Comparison of ENCODE assay signal across 24 cellular contexts in genomic region chr11:83409476-83409875, GRCh38.
DNase-seq lines count a peak whose midpoint lies in the region; ATAC-seq, FAIRE-seq and TF ChIP-seq lines count a peak whose summit lies in the region.
"Had no signal": no experiment of that assay in that cellular context is flagged by ENCODE, and none has a peak within 500 bp of the region (broad histone marks: within the 10 kb centered on the region; RNA-seq: fewer than 3 reads in every experiment).

No MANE protein-coding gene starts in this region.

- H3K36me3 ChIP-seq in left ventricle myocardium inferior, result no peaks in the 10 kb centered on the region
- H3K36me3 ChIP-seq in heart left ventricle, result no peaks in the 10 kb centered on the region
- H3K36me3 ChIP-seq in pancreas, result no peaks in the 10 kb centered on the region
- no peaks in the 10 kb centered on the region for H3K36me3 ChIP-seq in Peyer's patch
- H3K36me3 ChIP-seq: BE2C, SJCRH30 had no signal

- DNase-seq in left ventricle myocardium inferior (no peak), heart left ventricle (no peak), NCI-H510A (lab: John Stamatoyannopoulos, UW) (peak; percentile 3), pancreas (peak in 1 of 6 donors; percentile 23), left colon (no peak), Peyer's patch (no peak)
- no peak for DNase-seq in stimulated activated effector memory CD8-positive, alpha-beta T cell treated with anti-CD3 and anti-CD28 coated beads, Interleukin-12 subunit alpha, Interleukin-12 subunit beta, amount 100 ng/mL, for 72 hours (ENCODE audit: low spot score in 2 of 2)
- DNase-seq: BE2C, Calu3, MM.1S, NCI-H1417 treated with DMSO at 0.1 percent for 48 hours, NCI-H1694 treated with DMSO at 0.1 percent for 48 hours, NCI-H2081 treated with DMSO at 0.1 percent for 48 hours, NCI-H526 treated with DMSO at 0.1 percent for 48 hours, OCI-M1, SJCRH30 had no signal

- no peak for FAIRE-seq in pancreas (lab: Jason Lieb, UNC)
- FAIRE-seq: GM19239, H1, RCC 7860 had no signal

- H3K4me3 Mint-ChIP-seq in stimulated activated effector memory CD8-positive, alpha-beta T cell treated with anti-CD3 and anti-CD28 coated beads, Interleukin-12 subunit alpha, Interleukin-12 subunit beta, amount 100 ng/mL, for 72 hours, result no peak overlapping the region
- H3K4me3 Mint-ChIP-seq: IgD-negative memory B cell had no signal

- H3K9me3 ChIP-seq in left ventricle myocardium inferior (replicated peaks) (no peaks in the 10 kb centered on the region), heart left ventricle (peaks cover 0 to 6% (median 0%) of the 10 kb centered on the region in 12 donors), pancreas (no peaks in the 10 kb centered on the region), Peyer's patch (no peaks in the 10 kb centered on the region)
- H3K9me3 ChIP-seq: BE2C, SJCRH30 had no signal

- H3K4me3 ChIP-seq in left ventricle myocardium inferior (no peak overlapping the region), heart left ventricle (no peak overlapping the region), pancreas (no peak overlapping the region), Peyer's patch (no peak overlapping the region)
- H3K4me3 ChIP-seq: SJCRH30 had no signal

- no peak overlapping the region for H3K27ac Mint-ChIP-seq in stimulated activated effector memory CD8-positive, alpha-beta T cell treated with anti-CD3 and anti-CD28 coated beads, Interleukin-12 subunit alpha, Interleukin-12 subunit beta, amount 100 ng/mL, for 72 hours
- H3K27ac Mint-ChIP-seq: IgD-negative memory B cell had no signal

- ATAC-seq in heart left ventricle (no peak), pancreas (no peak), left colon (no peak)
- no peak for ATAC-seq in stimulated activated effector memory CD8-positive, alpha-beta T cell treated with anti-CD3 and anti-CD28 coated beads, Interleukin-12 subunit alpha, Interleukin-12 subunit beta, amount 100 ng/mL, for 72 hours
- ATAC-seq: HCT116, SK-N-SH treated with all-trans-retinoic acid at 6 μM for 48 hours had no signal

- TF ChIP-seq CTCF in left ventricle myocardium inferior (IDR thresholded peaks at IDR 0.05; ENCODE audit: borderline replicate concordance) (no peak), heart left ventricle (IDR thresholded peaks at IDR 0.05) (no peak), pancreas (IDR thresholded peaks at IDR 0.05) (no peak), Peyer's patch (IDR thresholded peaks at IDR 0.05) (no peak)

- peaks cover 24% of the 10 kb centered on the region for H3K4me1 ChIP-seq in left ventricle myocardium inferior
- H3K4me1 ChIP-seq in heart left ventricle, result peaks cover 0 to 19% (median 2%) of the 10 kb centered on the region in 12 donors
- peaks cover 19 to 22% (median 19%) of the 10 kb centered on the region in 3 donors for H3K4me1 ChIP-seq in pancreas
- no peaks in the 10 kb centered on the region for H3K4me1 ChIP-seq in Peyer's patch
- H3K4me1 ChIP-seq: SJCRH30 had no signal

- H3K27ac ChIP-seq in left ventricle myocardium inferior (replicated peaks), result peak overlapping the region; percentile 51
- no peak overlapping the region for H3K27ac ChIP-seq in heart left ventricle
- H3K27ac ChIP-seq in pancreas, result peak overlapping the region; percentile 25 to 74 (median 66)
- H3K27ac ChIP-seq in Peyer's patch, result no peak overlapping the region
- H3K27ac ChIP-seq: HL-60, KMS-11, SJCRH30 had no signal

- TF ChIP-seq POLR2A in heart left ventricle (IDR thresholded peaks at IDR 0.05) (no peak), Peyer's patch (IDR thresholded peaks at IDR 0.05) (no peak)

- 75 to 100% (median 83%) methylated on average over 1 of the region's 1 CpG for WGBS in heart left ventricle, 4 donors
- 86 to 92% methylated on average over 1 of the region's 1 CpG for WGBS in pancreas, 2 donors

- no peaks in the 10 kb centered on the region for H3K27me3 ChIP-seq in left ventricle myocardium inferior (ENCODE audit: low read depth)
- H3K27me3 ChIP-seq in heart left ventricle, result no peaks in the 10 kb centered on the region
- no peaks in the 10 kb centered on the region for H3K27me3 ChIP-seq in pancreas
- no peaks in the 10 kb centered on the region for H3K27me3 ChIP-seq in Peyer's patch
- H3K27me3 ChIP-seq: BE2C, SJCRH30 had no signal

- no peaks in the 10 kb centered on the region for H3K9me3 Mint-ChIP-seq in stimulated activated effector memory CD8-positive, alpha-beta T cell treated with anti-CD3 and anti-CD28 coated beads, Interleukin-12 subunit alpha, Interleukin-12 subunit beta, amount 100 ng/mL, for 72 hours

- H3K36me3 Mint-ChIP-seq in stimulated activated effector memory CD8-positive, alpha-beta T cell treated with anti-CD3 and anti-CD28 coated beads, Interleukin-12 subunit alpha, Interleukin-12 subunit beta, amount 100 ng/mL, for 72 hours, result no peaks in the 10 kb centered on the region
- H3K36me3 Mint-ChIP-seq: IgD-negative memory B cell had no signal

- H3K4me1 Mint-ChIP-seq in stimulated activated effector memory CD8-positive, alpha-beta T cell treated with anti-CD3 and anti-CD28 coated beads, Interleukin-12 subunit alpha, Interleukin-12 subunit beta, amount 100 ng/mL, for 72 hours, result no peaks in the 10 kb centered on the region
- H3K4me1 Mint-ChIP-seq: IgD-negative memory B cell had no signal

- intact Hi-C loops in left ventricle myocardium inferior (cut with micrococcal nuclease), result no loop called here
- intact Hi-C loops in heart left ventricle (cut with DNase I), result no loop called here
- intact Hi-C loops in pancreas (cut with DNase I), result no loop called here
- intact Hi-C loops in left colon (cut with DNase I, micrococcal nuclease), result no loop called here

Comparison
In these comparisons a context has a peak if more than half of its experiments do, and no peak if none do; other contexts are left out.
1. H3K27ac ChIP-seq: peak in left ventricle myocardium inferior (single experiment) and pancreas (4 of 4); none in heart left ventricle (0 of 12) and Peyer's patch (0 of 4).